In the genomic region with DNA sequence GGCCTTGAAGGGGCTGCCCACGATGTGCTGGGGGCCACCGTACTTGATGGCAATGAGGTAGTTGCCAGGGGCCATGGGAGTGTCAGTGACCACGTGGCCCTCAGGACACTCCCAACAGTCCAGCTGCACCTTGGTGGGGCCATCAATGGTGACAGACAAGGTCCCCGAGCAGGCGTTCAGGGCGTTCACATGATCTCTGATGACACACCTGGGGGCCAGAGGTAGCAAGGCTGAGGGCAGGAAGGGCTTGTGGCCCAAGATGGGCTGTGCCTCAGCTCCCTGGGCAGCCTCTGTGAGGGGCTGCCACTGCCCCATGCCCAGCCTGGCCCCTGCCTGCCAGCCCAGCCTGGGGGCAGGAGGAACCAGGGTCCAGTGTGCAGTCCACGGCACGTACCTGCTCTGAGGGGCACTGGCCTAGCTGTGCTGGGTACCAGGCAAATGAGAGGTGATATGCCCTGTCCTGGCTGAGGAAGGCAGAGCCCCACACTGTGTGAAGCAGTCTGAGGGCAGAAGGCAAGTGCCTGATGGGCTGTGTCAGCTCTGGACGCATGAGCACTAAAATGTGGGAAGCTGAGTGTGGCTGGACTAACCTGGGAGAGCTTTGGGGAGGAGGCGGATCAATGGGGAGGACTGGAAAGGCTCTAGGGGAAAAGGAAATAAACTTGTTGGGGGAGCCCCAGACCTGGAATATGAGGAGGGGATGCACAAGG, we compare ENCODE assay signal across 23 cellular contexts. TPM values are rescaled to one million over a fixed set of nuclear protein-coding genes. Genes with fewer than 3 reads are reported as not detected.
DNase-seq lines count a peak whose midpoint lies in the region; ATAC-seq, FAIRE-seq and TF ChIP-seq lines count a peak whose summit lies in the region.
"Had no signal": no experiment of that assay in that cellular context is flagged by ENCODE, and none has a peak within 500 bp of the region (broad histone marks: within the 10 kb centered on the region; RNA-seq: fewer than 3 reads in every experiment).

No MANE protein-coding gene starts in this region.

- no peak for TF ChIP-seq EP300 in GM12878 (IDR thresholded peaks at IDR 0.05; ENCODE audit: borderline replicate concordance in 1 of 2, control insufficient read depth in 1 of 2, low read depth in 2 of 2, low read length in 2 of 2)

- intact Hi-C loops in CD14-positive monocyte (cut with micrococcal nuclease) (no loop called here), GM12878 (cut with micrococcal nuclease; ENCODE audit: unreplicated experiment) (no loop called here), colonic mucosa (cut with DNase I) (no loop called here)

- ATAC-seq in GM12878 (peak; percentile 31), HG02759 (IDR thresholded peaks at IDR 0.05; ENCODE audit: unreplicated experiment) (no peak)
- ATAC-seq in naive thymus-derived CD8-positive, alpha-beta T cell = no peak
- ATAC-seq: activated CD8-positive, alpha-beta memory T cell treated with anti-CD3 and anti-CD28 coated beads, Interleukin-2, amount 10 ng/mL, durations not matched to agents 7 days and 5 days; heart left ventricle; left lung had no signal

- SMC1A ChIA-PET in GM12878 (lab: Charles Lee; ENCODE audit: uncharacterized antibody, unreplicated experiment) = interaction anchor here (1.0 to 1.5 kb wide), 6 partner anchors 19 to 178 kb away, joined by 4 to 14 read pairs (median 4); no protein-coding TSS in a partner anchor

- H3K79me2 ChIP-seq in GM12878 (ENCODE audit: control insufficient read depth, insufficient read depth, low read length) = no peaks in the 10 kb centered on the region

- RAD21 ChIA-PET in GM12878 (lab: Charles Lee; ENCODE audit: unreplicated experiment) = interaction anchor here (0.6 to 1.8 kb wide), 12 partner anchors 14 to 258 kb away, joined by 3 to 20 read pairs (median 4); a partner anchor contains a TSS

- POLR2A ChIA-PET in GM12878 (lab: Charles Lee) = interaction anchor here (0.7 to 2.1 kb wide), 7 partner anchors 16 to 233 kb away, joined by 3 to 20 read pairs (median 7); a partner anchor contains a TSS
- POLR2A ChIA-PET in naive thymus-derived CD8-positive, alpha-beta T cell (lab: Charles Lee) = no interaction called here

- peak overlapping the region; percentile 50 for H3K4me2 ChIP-seq in GM12878 (ENCODE audit: control insufficient read depth, insufficient read depth)

- H3K27me3 Mint-ChIP-seq in CD14-positive monocyte (ENCODE audit: low read depth in 3 of 3) = peaks cover 55 to 75% (median 62%) of the 10 kb centered on the region in 3 donors
- H3K27me3 Mint-ChIP-seq in naive thymus-derived CD8-positive, alpha-beta T cell = peaks cover 28 to 87% (median 58%) of the 10 kb centered on the region in 5 donors

- no peak for TF ChIP-seq POLR2A in GM12878 (IDR thresholded peaks at IDR 0.05; ENCODE audit: low read depth, low read length)

- H2AFZ ChIP-seq in GM12878 (ENCODE audit: control insufficient read depth, low read depth, low read length) = peak overlapping the region; percentile 77

- H3K9ac ChIP-seq in GM12878 (ENCODE audit: control insufficient read depth, insufficient read depth, low read length) (no peak overlapping the region; the same call in 1 of the 2 replicates), colonic mucosa (ENCODE audit: low read depth in 2 of 2, low read length in 2 of 2) (no peak overlapping the region)

- H3K27ac ChIP-seq in GM12878 (ENCODE audit: control insufficient read depth, insufficient read depth) (peak overlapping the region; percentile 24), colonic mucosa (no peak overlapping the region)
- H3K27ac ChIP-seq: heart left ventricle, left lung, ovary, stomach, transverse colon had no signal

- TF ChIP-seq CTCF in CD14-positive monocyte (IDR thresholded peaks at IDR 0.05) = no peak
- TF ChIP-seq CTCF in GM12878 (IDR thresholded peaks at IDR 0.05 in 2 of 3, conservative IDR thresholded peaks at IDR 0.05 in 1 of 3; ENCODE audit: control insufficient read depth in 2 of 3, extremely low read depth in 1 of 3, insufficient read depth in 1 of 3, low read depth in 3 of 3, low read length in 3 of 3) = no peak
- no peak for TF ChIP-seq CTCF in colonic mucosa (IDR thresholded peaks at IDR 0.05)

- H3K9me3 Mint-ChIP-seq in CD14-positive monocyte = peaks cover 2 to 18% (median 9%) of the 10 kb centered on the region in 7 donors
- H3K9me3 Mint-ChIP-seq in naive thymus-derived CD8-positive, alpha-beta T cell = no peaks in the 10 kb centered on the region
- H3K9me3 Mint-ChIP-seq: activated CD4-positive, alpha-beta T cell treated with anti-CD3 and anti-CD28 coated beads, Interleukin-2, amount 10 ng/mL, durations not matched to agents 24 days and 14 days had no signal

- no peak for TF ChIP-seq RAD21 in GM12878 (IDR thresholded peaks at IDR 0.05; ENCODE audit: insufficient read depth, low read depth, low read length)

- no peaks in the 10 kb centered on the region for H3K9me3 ChIP-seq in GM12878 (replicated peaks; ENCODE audit: control insufficient read depth, insufficient read depth, low read length)
- H3K9me3 ChIP-seq in colonic mucosa = no peaks in the 10 kb centered on the region
- H3K9me3 ChIP-seq: HAP-1, heart left ventricle, left lung, ovary, stomach, transverse colon had no signal

- H4K20me1 ChIP-seq in GM12878 (ENCODE audit: control insufficient read depth, insufficient read depth) = no peaks in the 10 kb centered on the region

- no peak for FAIRE-seq in GM12878 (lab: Jason Lieb, UNC)

- H3K4me1 Mint-ChIP-seq in CD14-positive monocyte = peaks cover 36% of the 10 kb centered on the region
- H3K4me1 Mint-ChIP-seq in naive thymus-derived CD8-positive, alpha-beta T cell = peaks cover 6 to 19% (median 9%) of the 10 kb centered on the region in 4 donors

- H3K4me1 ChIP-seq in GM12878 (ENCODE audit: control insufficient read depth, insufficient read depth, low read length) (peaks cover 18% of the 10 kb centered on the region), colonic mucosa (peaks cover 11% of the 10 kb centered on the region)
- H3K4me1 ChIP-seq: HAP-1 had no signal

- DNase-seq in 8988T (peak; percentile 10), CD14-positive monocyte (ENCODE audit: low spot score) (peak; percentile 27), GM12878 (ENCODE audit: low read depth, low spot score) (no peak), colonic mucosa (no peak), NCI-H2081 (lab: John Stamatoyannopoulos, UW) (no peak)
- DNase-seq in naive thymus-derived CD8-positive, alpha-beta T cell = no peak
- DNase-seq: activated CD4-positive, alpha-beta T cell treated with anti-CD3 and anti-CD28 coated beads, Interleukin-2, amount 10 ng/mL, durations not matched to agents 24 days and 14 days; activated CD8-positive, alpha-beta memory T cell treated with anti-CD3 and anti-CD28 coated beads, Interleukin-2, amount 10 ng/mL, durations not matched to agents 7 days and 5 days; amygdala; dermis blood vessel endothelial cell; DMS53; GF-D8; Kasumi-1; left lung; NCI-H1048; NCI-H2029; NCI-H446; ovary; stomach; transverse colon had no signal

- H3K4me3 Mint-ChIP-seq in CD14-positive monocyte = peak overlapping the region in 1 of 2 donors; percentile 82
- H3K4me3 Mint-ChIP-seq in naive thymus-derived CD8-positive, alpha-beta T cell = peak overlapping the region in 8 of 10 donors; percentile 9 to 73 (median 49)
- H3K4me3 Mint-ChIP-seq: activated CD4-positive, alpha-beta T cell treated with anti-CD3 and anti-CD28 coated beads, Interleukin-2, amount 10 ng/mL, durations not matched to agents 24 days and 14 days; activated CD8-positive, alpha-beta memory T cell treated with anti-CD3 and anti-CD28 coated beads, Interleukin-2, amount 10 ng/mL, durations not matched to agents 7 days and 5 days had no signal

- 38% methylated on average over 8 of the region's 10 CpGs for WGBS in GM12878 (ENCODE audit: insufficient coverage, insufficient replicate concordance, low lambda C conversion rate, missing lambda C conversion rate)

- H3K4me3 ChIP-seq in GM12878 (no peak overlapping the region), colonic mucosa (no peak overlapping the region)
- H3K4me3 ChIP-seq: HAP-1, heart left ventricle, left lung, ovary, transverse colon had no signal

- in situ Hi-C loops in GM12878 (cut with MboI) = no loop called here

- H3K36me3 ChIP-seq in GM12878 (ENCODE audit: control insufficient read depth in 2 of 2, insufficient read depth in 2 of 2, low read length in 1 of 2) (no peaks in the 10 kb centered on the region), colonic mucosa (no peaks in the 10 kb centered on the region)
- H3K36me3 ChIP-seq: HAP-1, heart left ventricle, left lung, ovary, stomach, transverse colon had no signal

- peaks cover 4 to 22% of the 10 kb centered on the region in 2 donors for H3K36me3 Mint-ChIP-seq in CD14-positive monocyte
- H3K36me3 Mint-ChIP-seq in naive thymus-derived CD8-positive, alpha-beta T cell = no peaks in the 10 kb centered on the region
- H3K36me3 Mint-ChIP-seq: activated CD8-positive, alpha-beta memory T cell treated with anti-CD3 and anti-CD28 coated beads, Interleukin-2, amount 10 ng/mL, durations not matched to agents 7 days and 5 days had no signal

- no peaks in the 10 kb centered on the region for H3K27me3 ChIP-seq in GM12878 (replicated peaks in 1 of 2; ENCODE audit: control insufficient read depth in 2 of 2, insufficient read depth in 2 of 2, low read length in 1 of 2)
- peaks cover 24% of the 10 kb centered on the region for H3K27me3 ChIP-seq in colonic mucosa
- H3K27me3 ChIP-seq: ovary had no signal

- no peak overlapping the region for H3K27ac Mint-ChIP-seq in CD14-positive monocyte
- H3K27ac Mint-ChIP-seq in naive thymus-derived CD8-positive, alpha-beta T cell = no peak overlapping the region
- H3K27ac Mint-ChIP-seq: activated CD4-positive, alpha-beta T cell treated with anti-CD3 and anti-CD28 coated beads, Interleukin-2, amount 10 ng/mL, durations not matched to agents 24 days and 14 days; activated CD8-positive, alpha-beta memory T cell treated with anti-CD3 and anti-CD28 coated beads, Interleukin-2, amount 10 ng/mL, durations not matched to agents 7 days and 5 days had no signal

- CTCF ChIA-PET in GM12878 (lab: Yijun Ruan, JAX) = interaction anchor here (0.9 to 1.7 kb wide), 8 partner anchors 10 to 296 kb away, joined by 3 to 6 read pairs (median 4); no protein-coding TSS in a partner anchor

- no TSS peak for BruUV-seq in GM12878 (replicated peaks; lab: Mats Ljungman, UMichigan)

RNA-seq across cellular contexts. Expression of a gene that starts 3.5 kb away (rescaled TPM):
- polyA plus RNA-seq in CD14-positive monocyte = under 1 TPM in 1 of 2 donors, not detected in 1; 0.11 TPM
- 6.2 and 7.5 TPM in 2 replicates for total RNA-seq in GM12878 (2013; cell fraction: nucleolus; rRNA removed)
- 2.9 and 4.2 TPM in 2 replicates for total RNA-seq in GM12878 (2014; rRNA removed)
- 1.1 and 1.4 TPM in 2 replicates for total RNA-seq in GM12878 (2014; rRNA removed; fragmentation: Illumina TruSeq; extraction: Trizol)
- 5.6 and 7.8 TPM in 2 replicates for total RNA-seq in GM12878 (2021)
- 1.4 TPM for polyA plus RNA-seq in GM12878 (2011; ENCODE audit: low read depth)
- polyA plus RNA-seq in GM12878 (2011; rRNA removed) = 0.45 and 0.76 TPM in 2 replicates
- polyA plus RNA-seq in GM12878 (2011; cell fraction: cytosol; rRNA removed) = 1.0 and 1.9 TPM in 2 replicates
- polyA plus RNA-seq in GM12878 (2011; cell fraction: nucleus; rRNA removed) = 17.7 and 21.9 TPM in 2 replicates
- polyA plus RNA-seq in GM12878 (2012) = 2.9 and 3.4 TPM in 2 replicates
- polyA plus RNA-seq in GM12878 (2014; fragmentation: Illumina TruSeq; extraction: Trizol) = 0.48 and 1.0 TPM in 2 replicates
- under 1 TPM; 0.05 to 0.35 TPM for polyA plus RNA-seq in GM12878 (2014; fragmentation: Nextera tagmentation; extraction: Ambion mirVana)
- 6.0 and 7.6 TPM in 2 replicates for polyA plus RNA-seq in GM12878 (2014; rRNA removed)
- 1 to 10 TPM; 4.0 to 4.3 TPM for polyA plus RNA-seq in GM12878 (2016; fragmentation: Nextera tagmentation; extraction: Ambion mirVana)
- polyA minus RNA-seq in GM12878 (2011; rRNA and poly(A)+ RNA removed) = 1.1 and 2.2 TPM in 2 replicates
- polyA minus RNA-seq in GM12878 (2011; cell fraction: cytosol; rRNA and poly(A)+ RNA removed) = 0.21 and 1.5 TPM in 2 replicates
- 3.5 and 6.1 TPM in 2 replicates for polyA minus RNA-seq in GM12878 (2011; cell fraction: nucleus; rRNA and poly(A)+ RNA removed)
- total RNA-seq in naive thymus-derived CD8-positive, alpha-beta T cell = under 1 TPM; 0.29 to 0.33 TPM
- polyA plus RNA-seq in naive thymus-derived CD8-positive, alpha-beta T cell = not detected
- total RNA-seq in colonic mucosa = 1 to 10 TPM in 1 of 2 donors, under 1 TPM in 1; 0.64 to 1.1 TPM

RNA-seq across cellular contexts. Expression of a gene that starts 23.7 kb away (rescaled TPM):
- polyA plus RNA-seq in CD14-positive monocyte (100 to 1,000 TPM; 130 to 170 TPM), GM12878 (2011; rRNA removed) (31.5 and 55.1 TPM in 2 replicates), GM12878 (2014; fragmentation: Illumina TruSeq; extraction: Trizol) (23.2 and 39.7 TPM in 2 replicates), GM12878 (2014; fragmentation: Nextera tagmentation; extraction: Ambion mirVana) (1 to 10 TPM; 5.4 to 8.9 TPM), GM12878 (2014; rRNA removed) (68.3 and 71.5 TPM in 2 replicates), GM12878 (2016; fragmentation: Nextera tagmentation; extraction: Ambion mirVana) (10 to 100 TPM; 84.1 to 90.3 TPM)
- total RNA-seq in GM12878 (2013; cell fraction: nucleolus; rRNA removed) = 65.7 and 75.1 TPM in 2 replicates
- total RNA-seq in GM12878 (2014; rRNA removed) (81.7 and 90.0 TPM in 2 replicates), GM12878 (2014; rRNA removed; fragmentation: Illumina TruSeq; extraction: Trizol) (33.9 and 36.5 TPM in 2 replicates), GM12878 (2021) (74.6 and 74.9 TPM in 2 replicates), colonic mucosa (1 to 10 TPM; 5.0 to 9.7 TPM)
- polyA plus RNA-seq in GM12878 (2011; ENCODE audit: low read depth) = 26.5 TPM
- 56.7 and 79.4 TPM in 2 replicates for polyA plus RNA-seq in GM12878 (2011; cell fraction: cytosol; rRNA removed)
- polyA plus RNA-seq in GM12878 (2011; cell fraction: nucleus; rRNA removed) = 213 and 230 TPM in 2 replicates
- 45.6 and 55.1 TPM in 2 replicates for polyA plus RNA-seq in GM12878 (2012)
- 49.2 and 83.0 TPM in 2 replicates for polyA minus RNA-seq in GM12878 (2011; rRNA and poly(A)+ RNA removed)
- 43.8 and 50.8 TPM in 2 replicates for polyA minus RNA-seq in GM12878 (2011; cell fraction: cytosol; rRNA and poly(A)+ RNA removed)
- polyA minus RNA-seq in GM12878 (2011; cell fraction: nucleus; rRNA and poly(A)+ RNA removed) = 46.4 and 73.5 TPM in 2 replicates
- total RNA-seq in naive thymus-derived CD8-positive, alpha-beta T cell = 1 to 10 TPM; 2.3 to 3.0 TPM
- under 1 TPM; 0.20 to 0.42 (median 0.40) TPM for polyA plus RNA-seq in naive thymus-derived CD8-positive, alpha-beta T cell

RNA-seq across cellular contexts. Expression of a gene that starts 51.4 kb away (rescaled TPM):
- polyA plus RNA-seq in CD14-positive monocyte (100 to 1,000 TPM; 511 to 593 TPM), GM12878 (2011; rRNA removed) (121 and 194 TPM in 2 replicates), GM12878 (2014; fragmentation: Illumina TruSeq; extraction: Trizol) (62.7 and 179 TPM in 2 replicates), GM12878 (2014; fragmentation: Nextera tagmentation; extraction: Ambion mirVana) (100 to 1,000 TPM; 246 to 343 TPM), GM12878 (2014; rRNA removed) (211 and 223 TPM in 2 replicates), GM12878 (2016; fragmentation: Nextera tagmentation; extraction: Ambion mirVana) (100 to 1,000 TPM; 286 TPM)
- total RNA-seq in GM12878 (2013; cell fraction: nucleolus; rRNA removed) = 10.0 and 12.5 TPM in 2 replicates
- total RNA-seq in GM12878 (2014; rRNA removed) (123 and 126 TPM in 2 replicates), GM12878 (2014; rRNA removed; fragmentation: Illumina TruSeq; extraction: Trizol) (108 and 111 TPM in 2 replicates), GM12878 (2021) (143 and 155 TPM in 2 replicates), colonic mucosa (100 to 1,000 TPM in 1 of 2 donors, 10 to 100 TPM in 1; 94.4 to 105 TPM)
- 304 TPM for polyA plus RNA-seq in GM12878 (2011; ENCODE audit: low read depth)
- 318 and 402 TPM in 2 replicates for polyA plus RNA-seq in GM12878 (2011; cell fraction: cytosol; rRNA removed)
- 124 and 144 TPM in 2 replicates for polyA plus RNA-seq in GM12878 (2011; cell fraction: nucleus; rRNA removed)
- 206 and 310 TPM in 2 replicates for polyA plus RNA-seq in GM12878 (2012)
- 40.6 and 67.1 TPM in 2 replicates for polyA minus RNA-seq in GM12878 (2011; rRNA and poly(A)+ RNA removed)
- 18.7 and 20.3 TPM in 2 replicates for polyA minus RNA-seq in GM12878 (2011; cell fraction: cytosol; rRNA and poly(A)+ RNA removed)
- 17.5 and 22.7 TPM in 2 replicates for polyA minus RNA-seq in GM12878 (2011; cell fraction: nucleus; rRNA and poly(A)+ RNA removed)
- total RNA-seq in naive thymus-derived CD8-positive, alpha-beta T cell = 10 to 100 TPM; 65.1 to 69.2 TPM
- 100 to 1,000 TPM; 305 to 319 (median 313) TPM for polyA plus RNA-seq in naive thymus-derived CD8-positive, alpha-beta T cell

Comparison
In these comparisons a context has a peak if more than half of its experiments do, and no peak if none do; other contexts are left out.
1. DNase-seq: peak in 8988T (single experiment) and CD14-positive monocyte (single experiment); none in GM12878 (single experiment), naive thymus-derived CD8-positive, alpha-beta T cell (0 of 10), colonic mucosa (single experiment) and NCI-H2081 (0 of 2).